ENCODE assay signal across 8 cellular contexts in genomic region chr5:54518146-54519082, GRCh38.
DNase-seq lines count a peak whose midpoint lies in the region; ATAC-seq, FAIRE-seq and TF ChIP-seq lines count a peak whose summit lies in the region.

No MANE protein-coding gene starts in this region.

- no peaks in the 10 kb centered on the region for H3K27me3 Mint-ChIP-seq in memory B cell

- no peak for DNase-seq in D721Med (ENCODE audit: insufficient read length, low spot score)
- DNase-seq in LNCaP clone FGC (ENCODE audit: low read depth): no peak
- peak; percentile 48 for DNase-seq in activated CD4-positive, alpha-beta T cell treated with anti-CD3 and anti-CD28 coated beads, Interleukin-2, amount 50 U/mL, for 1 hour
- DNase-seq in ecto neural progenitor cell (ENCODE audit: low spot score): peak; percentile 74
- peak; percentile 22 to 49 for DNase-seq in memory B cell (ENCODE audit: low spot score in 2 of 2)
- DNase-seq in stimulated activated CD8-positive, alpha-beta memory T cell treated with anti-CD3 and anti-CD28 coated beads, Interleukin-2, amount 100 ng/mL, for 48 hours (ENCODE audit: low read depth in 2 of 2): peak; percentile 37 to 42
- DNase-seq in Ammon's horn (ENCODE audit: low spot score): no peak

- H3K4me3 Mint-ChIP-seq in memory B cell: peak overlapping the region; percentile 87

- H3K4me1 Mint-ChIP-seq in memory B cell: peaks cover 30% of the 10 kb centered on the region

- H3K36me3 Mint-ChIP-seq in memory B cell: peaks cover 6% of the 10 kb centered on the region

- no peak for FAIRE-seq in D721Med (lab: Jason Lieb, UNC)

- no peaks in the 10 kb centered on the region for H3K9me3 Mint-ChIP-seq in memory B cell

- TF ChIP-seq CTCF in D721Med (IDR thresholded peaks at IDR 0.05; ENCODE audit: insufficient read depth, missing control alignments) (peak; percentile 2), LNCaP clone FGC (IDR thresholded peaks at IDR 0.05; ENCODE audit: control insufficient read depth, extremely low read depth, insufficient read depth) (peak; percentile 46)

- ATAC-seq in GM21717 (IDR thresholded peaks at IDR 0.05; ENCODE audit: unreplicated experiment) (peak; percentile 34), memory B cell (ENCODE audit: low read depth) (peak; percentile 52)

- H3K27ac Mint-ChIP-seq in memory B cell: no peak overlapping the region

- H3K4me3 ChIP-seq in LNCaP clone FGC (ENCODE audit: low read depth, low read length): peak overlapping the region; percentile 61

Comparison
In these comparisons a context has a peak if more than half of its experiments do, and no peak if none do; other contexts are left out.
1. DNase-seq: peak in activated CD4-positive, alpha-beta T cell treated with anti-CD3 and anti-CD28 coated beads, Interleukin-2, amount 50 U/mL, for 1 hour (single experiment), ecto neural progenitor cell (single experiment), memory B cell (2 of 2) and stimulated activated CD8-positive, alpha-beta memory T cell treated with anti-CD3 and anti-CD28 coated beads, Interleukin-2, amount 100 ng/mL, for 48 hours (2 of 2); none in D721Med (single experiment), LNCaP clone FGC (single experiment) and Ammon's horn (single experiment).